ENCODE assay signal across 1 cellular context in genomic region chr15:87619161-87619960, GRCh38.
TF ChIP-seq lines count a peak whose summit lies in the region.

No MANE protein-coding gene starts in this region.

TF ChIP-seq in K562, 482 proteins besides CTCF, POLR2A, EP300 and RAD21 (continued from another document):
- TF ChIP-seq EZH2 (IDR thresholded peaks at IDR 0.05; ENCODE audit: borderline replicate concordance, low read depth, low read length) (no peak), NKRF (IDR thresholded peaks at IDR 0.05; ENCODE audit: borderline replicate concordance) (no peak), ARID1B (IDR thresholded peaks at IDR 0.05) (peak; percentile 80), ARID3A (IDR thresholded peaks at IDR 0.05; ENCODE audit: borderline replicate concordance, low read depth, low read length) (peak; percentile 93; the same call in 1 of the 2 replicates), TAL1 (IDR thresholded peaks at IDR 0.05) (peak; percentile 63; the same call in 1 of the 2 replicates), CBFA2T2 (conservative IDR thresholded peaks at IDR 0.05) (peak; percentile 75), ZNF57 (CRISPR knock-in tag; IDR thresholded peaks at IDR 0.05) (no peak), CEBPG (CRISPR knock-in tag; IDR thresholded peaks at IDR 0.05) (no peak), CEBPG (tag; conservative IDR thresholded peaks at IDR 0.05 in 1 of 2, IDR thresholded peaks at IDR 0.05 in 1 of 2) (no peak; a peak in 1 of 4 replicates), KLF13 (tag; IDR thresholded peaks at IDR 0.05; ENCODE audit: borderline replicate concordance, low read depth) (no peak), CREM (IDR thresholded peaks at IDR 0.05; ENCODE audit: low read depth) (peak; percentile 47; the same call in 1 of the 2 replicates), ZNF75A (CRISPR knock-in tag; IDR thresholded peaks at IDR 0.05) (no peak), MED1 (CRISPR knock-in tag; IDR thresholded peaks at IDR 0.05; ENCODE audit: borderline replicate concordance) (no peak), STAT5A (IDR thresholded peaks at IDR 0.05; ENCODE audit: borderline replicate concordance, low read length) (peak; percentile 67), E4F1 (CRISPR knock-in tag; IDR thresholded peaks at IDR 0.05; ENCODE audit: borderline replicate concordance) (no peak), MTA3 (IDR thresholded peaks at IDR 0.05; ENCODE audit: borderline replicate concordance) (no peak), EGR1 (conservative IDR thresholded peaks at IDR 0.05) (0 out of 2 replicates have a peak, but pooled peaks have one; percentile 31), HDAC3 (IDR thresholded peaks at IDR 0.05; ENCODE audit: borderline replicate concordance, partially characterized antibody) (no peak), ZNF121 (CRISPR knock-in tag; conservative IDR thresholded peaks at IDR 0.05) (no peak), ZNF124 (CRISPR knock-in tag; IDR thresholded peaks at IDR 0.05) (no peak), ZNF778 (CRISPR knock-in tag; IDR thresholded peaks at IDR 0.05) (no peak), RNF2 (IDR thresholded peaks at IDR 0.05) (no peak), POLR2H (tag; IDR thresholded peaks at IDR 0.05; ENCODE audit: low read depth) (no peak), ZC3H4 (CRISPR knock-in tag; IDR thresholded peaks at IDR 0.05; ENCODE audit: borderline replicate concordance) (no peak), PTTG1 (tag; IDR thresholded peaks at IDR 0.05; ENCODE audit: low read depth) (no peak), POLR2AphosphoS2 (IDR thresholded peaks at IDR 0.05; ENCODE audit: low read length) (no peak), HCFC1 (IDR thresholded peaks at IDR 0.05; ENCODE audit: low read depth, low read length) (no peak), CREB1 (IDR thresholded peaks at IDR 0.05) (no peak), CREB1 (CRISPR knock-in tag; IDR thresholded peaks at IDR 0.05) (no peak), HMG20B (CRISPR knock-in tag; IDR thresholded peaks at IDR 0.05) (no peak), NBN (IDR thresholded peaks at IDR 0.05; ENCODE audit: low read depth) (no peak), CEBPB (tag; IDR thresholded peaks at IDR 0.05) (0 out of 2 replicates have a peak, but pooled peaks have one; percentile 10), ZNF280B (CRISPR knock-in tag; IDR thresholded peaks at IDR 0.05) (no peak), SNAPC5 (CRISPR knock-in tag; IDR thresholded peaks at IDR 0.05) (no peak), ZNF311 (CRISPR knock-in tag; IDR thresholded peaks at IDR 0.05) (no peak), ZNF316 (IDR thresholded peaks at IDR 0.05) (peak; percentile 47), MLLT1 (IDR thresholded peaks at IDR 0.05) (no peak), ZBTB9 (CRISPR knock-in tag; IDR thresholded peaks at IDR 0.05) (no peak), MCM2 (IDR thresholded peaks at IDR 0.05; ENCODE audit: low read depth) (no peak), NFE2 (IDR thresholded peaks at IDR 0.05; ENCODE audit: low read depth) (peak; percentile 94), FOXK1 (CRISPR knock-in tag; IDR thresholded peaks at IDR 0.05; ENCODE audit: borderline replicate concordance) (no peak), GATA2 (CRISPR knock-in tag; IDR thresholded peaks at IDR 0.05) (peak; percentile 57), TEAD2 (tag; IDR thresholded peaks at IDR 0.05) (no peak), SMAD4 (CRISPR knock-in tag; conservative IDR thresholded peaks at IDR 0.05) (no peak)
